Comparison of ENCODE assay signal across 4 cellular contexts in the genomic region with DNA sequence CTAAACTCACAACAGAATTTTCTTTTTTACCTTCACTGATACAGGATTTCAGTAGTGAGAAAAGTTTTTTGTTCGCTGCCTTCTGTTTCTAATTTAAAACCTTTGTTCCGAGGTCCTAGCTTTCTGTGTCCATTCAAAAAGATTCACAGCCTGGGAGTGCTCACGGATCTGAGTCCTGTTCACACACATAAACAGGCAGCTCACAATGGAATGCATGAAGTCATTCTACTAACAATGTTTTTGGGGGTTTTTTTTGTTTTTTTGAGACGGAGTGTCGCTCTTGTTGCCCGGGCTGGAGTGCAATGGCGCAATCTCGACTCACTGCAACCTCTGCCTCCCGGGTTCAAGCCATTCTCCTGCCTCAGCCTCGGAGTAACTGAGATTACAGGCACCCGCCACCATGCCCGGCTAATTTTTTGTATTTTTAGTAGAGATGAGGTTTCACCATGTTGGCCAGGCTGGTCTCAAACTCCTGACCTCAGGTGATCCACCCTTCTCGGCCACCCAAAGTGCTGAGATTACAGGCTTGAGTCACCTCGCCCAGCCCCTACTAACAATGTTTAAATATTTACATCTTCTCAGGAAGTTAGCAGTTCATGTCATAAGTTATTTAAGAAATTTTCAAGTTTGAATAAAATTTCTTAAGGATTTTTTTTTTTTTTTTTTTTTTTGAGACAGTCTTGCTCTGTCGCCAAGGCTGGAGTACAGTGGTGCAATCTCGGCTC. TPM values are rescaled to one million over a fixed set of nuclear protein-coding genes. Genes with fewer than 3 reads are reported as not detected.
"Had no signal": no experiment of that assay in that cellular context is flagged by ENCODE, and none has a peak within 500 bp of the region (broad histone marks: within the 10 kb centered on the region; RNA-seq: fewer than 3 reads in every experiment).

No MANE protein-coding gene starts in this region.

RNA-seq across cellular contexts. Expression of a gene that starts 59.0 kb away (rescaled TPM):
- total RNA-seq: GM23248, H9, HT-29 had no signal
- polyA plus RNA-seq: GM23248, IgD-negative memory B cell had no signal
